ENCODE assay signal across 8 cellular contexts in genomic region chr7:1532456-1533254, GRCh38. TPM values are rescaled to one million over a fixed set of nuclear protein-coding genes. Genes with fewer than 3 reads are reported as not detected.
DNase-seq lines count a peak whose midpoint lies in the region; ATAC-seq, FAIRE-seq and TF ChIP-seq lines count a peak whose summit lies in the region.

No MANE protein-coding gene starts in this region.

- FAIRE-seq in GM12891 (lab: Jason Lieb, UNC) = peak; percentile 90

- intact Hi-C loops in activated naive CD4-positive, alpha-beta T cell treated with anti-CD3 and anti-CD28 coated beads for 36 hours (cut with micrococcal nuclease) = loop anchor here (1.0 to 2.0 kb wide), 5 partner anchors 20 to 73 kb away; partner anchors contain the start of genes INTS1, MICALL2, PSMG3 and TMEM184A

- no peak overlapping the region for H3K9ac ChIP-seq in parathyroid adenoma

- H3K36me3 Mint-ChIP-seq in activated naive CD4-positive, alpha-beta T cell treated with anti-CD3 and anti-CD28 coated beads for 36 hours (ENCODE audit: low read depth) = peaks cover 2% of the 10 kb centered on the region

- H3K4me1 Mint-ChIP-seq in activated naive CD4-positive, alpha-beta T cell treated with anti-CD3 and anti-CD28 coated beads for 36 hours (ENCODE audit: low read depth) = peaks cover 19% of the 10 kb centered on the region

- peak overlapping the region; percentile 88 for H3K4me3 Mint-ChIP-seq in activated naive CD4-positive, alpha-beta T cell treated with anti-CD3 and anti-CD28 coated beads for 36 hours

- peaks cover 4% of the 10 kb centered on the region for H3K79me2 ChIP-seq in parathyroid adenoma

- DNase-seq in GM12891 (ENCODE audit: insufficient read length, low spot score) (no peak), Peyer's patch (peak; percentile 78 to 92 (median 87)), glomerular endothelial cell (ENCODE audit: extremely low read depth, low read depth, low spot score) (peak; percentile 86), ureter (ENCODE audit: low spot score) (peak; percentile 90)
- peak; percentile 80 for DNase-seq in activated naive CD4-positive, alpha-beta T cell treated with anti-CD3 and anti-CD28 coated beads for 36 hours

- no peaks in the 10 kb centered on the region for H3K27me3 Mint-ChIP-seq in activated naive CD4-positive, alpha-beta T cell treated with anti-CD3 and anti-CD28 coated beads for 36 hours (ENCODE audit: low read depth)

- no peak overlapping the region for H2AFZ ChIP-seq in parathyroid adenoma

- peaks cover 4 to 47% (median 18%) of the 10 kb centered on the region in 4 donors for H3K4me1 ChIP-seq in Peyer's patch
- peaks cover 20% of the 10 kb centered on the region for H3K4me1 ChIP-seq in parathyroid adenoma

- ATAC-seq in HG03280 (IDR thresholded peaks at IDR 0.05; ENCODE audit: unreplicated experiment) (no peak), HG02973 (IDR thresholded peaks at IDR 0.05; ENCODE audit: unreplicated experiment) (no peak)

- peak overlapping the region; percentile 85 for H3K4me2 ChIP-seq in parathyroid adenoma (ENCODE audit: low read length)

- no peak for TF ChIP-seq POLR2A in GM12891 (IDR thresholded peaks at IDR 0.05; ENCODE audit: low read depth, low read length)
- TF ChIP-seq POLR2A in Peyer's patch (IDR thresholded peaks at IDR 0.05) = peak; percentile 72 to 87

- peak overlapping the region; percentile 61 to 93 (median 77) for H3K4me3 ChIP-seq in Peyer's patch
- H3K4me3 ChIP-seq in parathyroid adenoma (ENCODE audit: low read depth, low read length) = peak overlapping the region; percentile 27

- H3K27ac ChIP-seq in Peyer's patch (peak overlapping the region; percentile 83 to 99 (median 94)), parathyroid adenoma (peak overlapping the region; percentile 75)

- no peak for TF ChIP-seq CTCF in Peyer's patch (IDR thresholded peaks at IDR 0.05)
- TF ChIP-seq CTCF in parathyroid adenoma (IDR thresholded peaks at IDR 0.05) = no peak

- H3K27me3 ChIP-seq in Peyer's patch (no peaks in the 10 kb centered on the region), parathyroid adenoma (ENCODE audit: control insufficient read depth, insufficient read depth, low read length) (no peaks in the 10 kb centered on the region)

- H3K36me3 ChIP-seq in Peyer's patch (peaks cover 0 to 14% (median 0%) of the 10 kb centered on the region in 3 donors), parathyroid adenoma (ENCODE audit: control insufficient read depth, insufficient read depth, low read length) (no peaks in the 10 kb centered on the region)

- H3K27ac Mint-ChIP-seq in activated naive CD4-positive, alpha-beta T cell treated with anti-CD3 and anti-CD28 coated beads for 36 hours = peak overlapping the region; percentile 89

- H3K9me3 Mint-ChIP-seq in activated naive CD4-positive, alpha-beta T cell treated with anti-CD3 and anti-CD28 coated beads for 36 hours = no peaks in the 10 kb centered on the region

- CTCF ChIA-PET in activated naive CD4-positive, alpha-beta T cell treated with anti-CD3 and anti-CD28 coated beads for 36 hours (lab: Charles Lee) = interaction anchor here (1.5 to 2.0 kb wide), 2 partner anchors 22 to 27 kb away, joined by 5 to 6 read pairs; no protein-coding TSS in a partner anchor

- H3K9me3 ChIP-seq in Peyer's patch (no peaks in the 10 kb centered on the region), parathyroid adenoma (ENCODE audit: control insufficient read depth, low read length) (no peaks in the 10 kb centered on the region)

TF ChIP-seq in GM12891, 5 proteins besides CTCF, POLR2A, EP300 and RAD21:
- TF ChIP-seq POU2F2 (IDR thresholded peaks at IDR 0.05; ENCODE audit: low read depth, low read length) (no peak), TAF1 (IDR thresholded peaks at IDR 0.05; ENCODE audit: low read depth, low read length) (no peak), POLR2AphosphoS5 (IDR thresholded peaks at IDR 0.05; ENCODE audit: low read depth, low read length) (no peak), SPI1 (IDR thresholded peaks at IDR 0.05; ENCODE audit: low read depth, low read length) (no peak), PAX5 (IDR thresholded peaks at IDR 0.05; ENCODE audit: insufficient read depth, low read length, severe bottlenecking) (no peak)
TF ChIP-seq in GM12891: peak in this region for 0.

RNA-seq across cellular contexts. Expression of gene MAFK, which starts 2.2 kb away (rescaled TPM):
- polyA plus RNA-seq in GM12891 (2012; ENCODE audit: low read depth, missing spikeins) = 8.2 TPM
- total RNA-seq in Peyer's patch (10 to 100 TPM; 32.9 to 80.2 (median 55.0) TPM), glomerular endothelial cell (34.9 and 45.1 TPM in 2 replicates), ureter (34.6 TPM)
- 10 to 100 TPM; 33.0 to 34.6 TPM for total RNA-seq in activated naive CD4-positive, alpha-beta T cell treated with anti-CD3 and anti-CD28 coated beads for 36 hours

RNA-seq across cellular contexts. Expression of gene TMEM184A, which starts 23.4 kb away (rescaled TPM):
- 0.04 TPM for polyA plus RNA-seq in GM12891 (2012; ENCODE audit: low read depth, missing spikeins)
- total RNA-seq in Peyer's patch (100 to 1,000 TPM in 3 of 4 donors, 10 to 100 TPM in 1; 41.3 to 161 (median 151) TPM), glomerular endothelial cell (0.64 and 0.68 TPM in 2 replicates), ureter (142 TPM)
- under 1 TPM in 1 of 2 experiments, not detected in 1; 0.36 TPM for total RNA-seq in activated naive CD4-positive, alpha-beta T cell treated with anti-CD3 and anti-CD28 coated beads for 36 hours

RNA-seq across cellular contexts. Expression of gene INTS1, which starts 28.5 kb away (rescaled TPM):
- polyA plus RNA-seq in GM12891 (2012; ENCODE audit: low read depth, missing spikeins) = 33.2 TPM
- total RNA-seq in Peyer's patch = 100 to 1,000 TPM in 2 of 4 donors, 10 to 100 TPM in 2; 84.4 to 192 (median 108) TPM
- total RNA-seq in activated naive CD4-positive, alpha-beta T cell treated with anti-CD3 and anti-CD28 coated beads for 36 hours = 100 to 1,000 TPM in 1 of 2 experiments, 10 to 100 TPM in 1; 97.6 to 103 TPM
- 67.0 and 85.4 TPM in 2 replicates for total RNA-seq in glomerular endothelial cell
- 97.5 TPM for total RNA-seq in ureter

RNA-seq across cellular contexts. Expression of gene PSMG3, which starts 37.2 kb away (rescaled TPM):
- polyA plus RNA-seq in GM12891 (2012; ENCODE audit: low read depth, missing spikeins) = 35.2 TPM
- total RNA-seq in Peyer's patch (10 to 100 TPM; 33.0 to 67.5 (median 47.7) TPM), glomerular endothelial cell (32.3 and 45.6 TPM in 2 replicates), ureter (32.0 TPM)
- total RNA-seq in activated naive CD4-positive, alpha-beta T cell treated with anti-CD3 and anti-CD28 coated beads for 36 hours = 10 to 100 TPM; 29.8 to 33.9 TPM

Comparison
In these comparisons a context has a peak if more than half of its experiments do, and no peak if none do; other contexts are left out.
1. RNA of gene TMEM184A, which starts 23.4 kb away (total RNA-seq): 41.3 to 161 TPM in Peyer's patch and 142 TPM in ureter (single experiment); 0.64 to 0.68 TPM in glomerular endothelial cell and 0.36 TPM in activated naive CD4-positive, alpha-beta T cell treated with anti-CD3 and anti-CD28 coated beads for 36 hours; every median in the first group is over 10 times any median in the second.